In the genomic region with DNA sequence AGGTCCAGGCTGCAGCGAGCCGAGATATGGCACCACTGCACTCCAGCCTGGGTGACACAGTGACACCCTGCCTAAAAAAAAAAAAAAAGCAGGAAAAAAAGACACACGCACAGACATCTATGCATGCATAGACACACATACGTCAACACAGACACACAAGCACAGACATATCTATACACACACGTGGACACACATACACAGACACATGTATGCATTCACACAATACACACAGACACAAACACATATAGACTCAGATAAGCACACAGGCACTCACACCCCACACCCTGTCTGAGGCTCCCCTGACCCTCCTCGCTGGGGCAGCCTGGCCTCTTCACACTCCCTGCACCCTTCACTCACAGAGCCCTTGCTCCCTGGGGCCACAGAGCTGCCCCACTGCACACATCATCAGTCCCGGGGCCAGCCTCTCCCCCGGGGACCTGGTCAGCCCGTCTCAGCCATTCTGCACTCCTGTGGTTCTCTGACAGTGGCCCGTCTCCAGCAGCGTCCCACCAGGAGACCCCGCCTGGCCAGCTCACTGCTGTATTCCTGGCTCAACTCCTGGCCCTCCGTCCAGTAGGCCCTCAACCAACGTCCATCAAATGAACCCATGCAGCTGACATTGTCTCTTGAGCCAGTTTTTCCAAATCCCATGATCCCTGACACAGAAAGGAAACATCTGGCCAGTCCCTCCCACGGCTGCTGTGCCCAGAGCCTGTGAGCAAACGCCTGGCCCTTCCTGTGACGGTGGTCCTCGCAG, we compare ENCODE assay signal across 14 cellular contexts. TPM values are rescaled to one million over a fixed set of nuclear protein-coding genes. Genes with fewer than 3 reads are reported as not detected.
DNase-seq lines count a peak whose midpoint lies in the region; ATAC-seq, FAIRE-seq and TF ChIP-seq lines count a peak whose summit lies in the region.
"Had no signal": no experiment of that assay in that cellular context is flagged by ENCODE, and none has a peak within 500 bp of the region (broad histone marks: within the 10 kb centered on the region; RNA-seq: fewer than 3 reads in every experiment).

No MANE protein-coding gene starts in this region.

- H3K27me3 ChIP-seq in endothelial cell of umbilical vein (ENCODE audit: control insufficient read depth in 2 of 2, insufficient read depth in 2 of 2, low read length in 2 of 2) (peaks cover 14 to 16% of the 10 kb centered on the region in 2 experiments), neural progenitor cell (peaks cover 53% of the 10 kb centered on the region)

- TF ChIP-seq CTCF in VCaP (conservative IDR thresholded peaks at IDR 0.05) (no peak), endothelial cell of umbilical vein (IDR thresholded peaks at IDR 0.05; ENCODE audit: extremely low read depth in 1 of 2, insufficient read depth in 1 of 2, low read depth in 1 of 2, low read length in 2 of 2) (no peak), neural progenitor cell (IDR thresholded peaks at IDR 0.05) (no peak)

- peaks cover 21% of the 10 kb centered on the region for H3F3A ChIP-seq in neural progenitor cell (ENCODE audit: low read depth)

- peak overlapping the region; percentile 17 for H3K4me3 Mint-ChIP-seq in T-helper 1 cell treated with Interleukin-12 subunit alpha and Interleukin-12 subunit beta and Interleukin-4 antibody, amounts not matched to agents 30 μg/mL and 1 μg/mL, for 36 hours
- H3K4me3 Mint-ChIP-seq in neural progenitor cell: peak overlapping the region; percentile 69

- H3K36me3 ChIP-seq in endothelial cell of umbilical vein (ENCODE audit: control insufficient read depth in 2 of 2, extremely low read depth in 1 of 2, insufficient read depth in 2 of 2, low read length in 2 of 2): no peaks in the 10 kb centered on the region
- no peaks in the 10 kb centered on the region for H3K36me3 ChIP-seq in neural progenitor cell
- H3K36me3 ChIP-seq: neutrophil had no signal

- POLR2A ChIA-PET in endothelial cell of umbilical vein (lab: Charles Lee): no interaction called here

- no TSS peak for BruUV-seq in endothelial cell of umbilical vein (replicated peaks; lab: Mats Ljungman, UMichigan)

- no peaks in the 10 kb centered on the region for H3K4me1 ChIP-seq in endothelial cell of umbilical vein (ENCODE audit: control insufficient read depth, extremely low read depth, insufficient read depth, low read length)
- peaks cover 21% of the 10 kb centered on the region for H3K4me1 ChIP-seq in neural progenitor cell

- TF ChIP-seq POLR2A in endothelial cell of umbilical vein (IDR thresholded peaks at IDR 0.05; ENCODE audit: low read depth, low read length): no peak

- H4K20me1 ChIP-seq in endothelial cell of umbilical vein (replicated peaks; ENCODE audit: control insufficient read depth, extremely low read depth, insufficient read depth, low read length) (no peaks in the 10 kb centered on the region), neural progenitor cell (ENCODE audit: low read depth) (no peaks in the 10 kb centered on the region)

- H3K9ac ChIP-seq in endothelial cell of umbilical vein (replicated peaks; ENCODE audit: extremely low read depth, insufficient read depth, low read length): no peak overlapping the region
- H3K9ac ChIP-seq in neural progenitor cell: no peak overlapping the region

- H3K4me2 ChIP-seq in endothelial cell of umbilical vein (ENCODE audit: insufficient read depth, low read length): no peak overlapping the region
- H3K4me2 ChIP-seq in neural progenitor cell: no peak overlapping the region

- H2AFZ ChIP-seq in endothelial cell of umbilical vein (ENCODE audit: low read depth, low read length) (no peak overlapping the region), neural progenitor cell (replicated peaks) (no peak overlapping the region)

- dilution Hi-C loops in endothelial cell of umbilical vein (cut with MboI; ENCODE audit: extremely low pct_ligation_motif_present, low sequenced_read_pairs): no loop called here

- no peaks in the 10 kb centered on the region for H3K9me1 ChIP-seq in endothelial cell of umbilical vein (replicated peaks; ENCODE audit: control insufficient read depth, extremely low read depth, insufficient read depth, low read length)

- peaks cover 12% of the 10 kb centered on the region for H3K4me1 Mint-ChIP-seq in T-helper 1 cell treated with Interleukin-12 subunit alpha and Interleukin-12 subunit beta and Interleukin-4 antibody, amounts not matched to agents 30 μg/mL and 1 μg/mL, for 36 hours (ENCODE audit: low read depth)
- H3K4me1 Mint-ChIP-seq in neural progenitor cell: peaks cover 14% of the 10 kb centered on the region

- no peak for FAIRE-seq in endothelial cell of umbilical vein (lab: Jason Lieb, UNC)
- FAIRE-seq: RCC 7860 had no signal

- H3K27ac Mint-ChIP-seq in T-helper 1 cell treated with Interleukin-12 subunit alpha and Interleukin-12 subunit beta and Interleukin-4 antibody, amounts not matched to agents 30 μg/mL and 1 μg/mL, for 36 hours: no peak overlapping the region
- H3K27ac Mint-ChIP-seq in neural progenitor cell: peak overlapping the region; percentile 90

- CTCF ChIA-PET in endothelial cell of umbilical vein (lab: Charles Lee): interaction anchor here (0.5 to 4.2 kb wide), 25 partner anchors 9 to 136 kb away, joined by 3 to 108 read pairs (median 5); a partner anchor contains a TSS

- H3K9me3 ChIP-seq in endothelial cell of umbilical vein (replicated peaks; ENCODE audit: control insufficient read depth, insufficient read depth, low read length): no peaks in the 10 kb centered on the region
- H3K9me3 ChIP-seq in neural progenitor cell (ENCODE audit: low read depth): no peaks in the 10 kb centered on the region
- H3K9me3 ChIP-seq: neutrophil had no signal

- no peaks in the 10 kb centered on the region for H3K9me3 Mint-ChIP-seq in T-helper 1 cell treated with Interleukin-12 subunit alpha and Interleukin-12 subunit beta and Interleukin-4 antibody, amounts not matched to agents 30 μg/mL and 1 μg/mL, for 36 hours
- H3K9me3 Mint-ChIP-seq in neural progenitor cell: no peaks in the 10 kb centered on the region

- peaks cover 2% of the 10 kb centered on the region for H3K36me3 Mint-ChIP-seq in T-helper 1 cell treated with Interleukin-12 subunit alpha and Interleukin-12 subunit beta and Interleukin-4 antibody, amounts not matched to agents 30 μg/mL and 1 μg/mL, for 36 hours (ENCODE audit: low read depth)
- H3K36me3 Mint-ChIP-seq in neural progenitor cell: no peaks in the 10 kb centered on the region

- H3K4me3 ChIP-seq in endothelial cell of umbilical vein (replicated peaks in 1 of 3; ENCODE audit: insufficient read depth in 1 of 3, low read depth in 1 of 3, low read length in 3 of 3): no peak overlapping the region
- H3K4me3 ChIP-seq in neural progenitor cell: no peak overlapping the region

- intact Hi-C loops in endothelial cell of umbilical vein (cut with micrococcal nuclease): loop anchor here (1.0 kb wide), 2 partner anchors 85 to 101 kb away; no protein-coding TSS in a partner anchor

- DNase-seq in T-helper 1 cell (no peak), endothelial cell of umbilical vein (ENCODE audit: low read depth, low spot score) (peak; percentile 11), neural progenitor cell (ENCODE audit: low spot score) (no peak), NCI-H345 (lab: John Stamatoyannopoulos, UW) (no peak)
- DNase-seq: NCI-H1436 treated with DMSO at 0.1 percent for 48 hours, NCI-H524 treated with DMSO at 0.1 percent for 48 hours had no signal

- peaks cover 42% of the 10 kb centered on the region for H3K27me3 Mint-ChIP-seq in T-helper 1 cell treated with Interleukin-12 subunit alpha and Interleukin-12 subunit beta and Interleukin-4 antibody, amounts not matched to agents 30 μg/mL and 1 μg/mL, for 36 hours (ENCODE audit: low read depth)
- peaks cover 34% of the 10 kb centered on the region for H3K27me3 Mint-ChIP-seq in neural progenitor cell (ENCODE audit: insufficient read depth, low read depth)

- H3K79me2 ChIP-seq in endothelial cell of umbilical vein (ENCODE audit: control insufficient read depth, insufficient read depth, low read length) (no peaks in the 10 kb centered on the region), neural progenitor cell (ENCODE audit: low read depth) (peaks cover 2% of the 10 kb centered on the region)

- ATAC-seq in HG02970 (IDR thresholded peaks at IDR 0.05; ENCODE audit: low FRiP score, unreplicated experiment) (no peak), HG03457 (IDR thresholded peaks at IDR 0.05; ENCODE audit: unreplicated experiment) (no peak)

- H3K27ac ChIP-seq in VCaP (peak overlapping the region; percentile 59; the same call in 1 of the 2 replicates), endothelial cell of umbilical vein (ENCODE audit: insufficient read depth, low read depth, low read length) (no peak overlapping the region), neural progenitor cell (no peak overlapping the region)
- H3K27ac ChIP-seq: 22Rv1, neutrophil had no signal

RNA-seq across cellular contexts. Expression of a gene that starts 4.6 kb away (rescaled TPM):
- total RNA-seq in endothelial cell of umbilical vein: 0.44 and 1.7 TPM in 2 replicates
- polyA plus RNA-seq in endothelial cell of umbilical vein: 0.11 and 0.22 TPM in 2 replicates
- 0.14 and 0.25 TPM in 2 replicates for polyA plus RNA-seq in endothelial cell of umbilical vein (2011; cell fraction: cytosol; rRNA removed)
- polyA plus RNA-seq in endothelial cell of umbilical vein (2011; cell fraction: nucleus; rRNA removed): 0.38 and 0.76 TPM in 2 replicates
- 0.15 and 0.53 TPM in 2 replicates for polyA plus RNA-seq in endothelial cell of umbilical vein (2012)
- polyA minus RNA-seq in endothelial cell of umbilical vein: 0.57 TPM in 1 of 2 replicates, not detected in the other
- polyA minus RNA-seq in endothelial cell of umbilical vein (2011; cell fraction: cytosol; rRNA and poly(A)+ RNA removed): 5.8 TPM
- polyA minus RNA-seq in endothelial cell of umbilical vein (2011; cell fraction: nucleus; rRNA and poly(A)+ RNA removed): not detected in 2 replicates
- 33.4 and 47.2 TPM in 2 replicates for total RNA-seq in neural progenitor cell (ENCODE audit: low replicate concordance)

RNA-seq across cellular contexts. Expression of a gene that starts 26.5 kb away (rescaled TPM):
- not detected in 2 replicates for total RNA-seq in endothelial cell of umbilical vein
- not detected in 2 replicates for polyA plus RNA-seq in endothelial cell of umbilical vein
- polyA plus RNA-seq in endothelial cell of umbilical vein (2011; cell fraction: cytosol; rRNA removed): not detected in 2 replicates
- polyA plus RNA-seq in endothelial cell of umbilical vein (2011; cell fraction: nucleus; rRNA removed): not detected in 2 replicates
- polyA plus RNA-seq in endothelial cell of umbilical vein (2012): not detected in 2 replicates
- not detected in 2 replicates for polyA minus RNA-seq in endothelial cell of umbilical vein
- not detected for polyA minus RNA-seq in endothelial cell of umbilical vein (2011; cell fraction: cytosol; rRNA and poly(A)+ RNA removed)
- not detected in 2 replicates for polyA minus RNA-seq in endothelial cell of umbilical vein (2011; cell fraction: nucleus; rRNA and poly(A)+ RNA removed)
- 0.31 and 0.45 TPM in 2 replicates for total RNA-seq in neural progenitor cell (ENCODE audit: low replicate concordance)
- total RNA-seq: smooth muscle cell had no signal
- polyA plus RNA-seq: smooth muscle cell had no signal

RNA-seq across cellular contexts. Expression of a gene that starts 42.1 kb away (rescaled TPM):
- not detected in 2 replicates for total RNA-seq in endothelial cell of umbilical vein
- not detected in 2 replicates for polyA plus RNA-seq in endothelial cell of umbilical vein
- not detected in 2 replicates for polyA plus RNA-seq in endothelial cell of umbilical vein (2011; cell fraction: cytosol; rRNA removed)
- polyA plus RNA-seq in endothelial cell of umbilical vein (2011; cell fraction: nucleus; rRNA removed): not detected in 2 replicates
- polyA plus RNA-seq in endothelial cell of umbilical vein (2012): not detected in 2 replicates
- not detected in 2 replicates for polyA minus RNA-seq in endothelial cell of umbilical vein
- polyA minus RNA-seq in endothelial cell of umbilical vein (2011; cell fraction: cytosol; rRNA and poly(A)+ RNA removed): not detected
- not detected in 2 replicates for polyA minus RNA-seq in endothelial cell of umbilical vein (2011; cell fraction: nucleus; rRNA and poly(A)+ RNA removed)
- total RNA-seq in neural progenitor cell (ENCODE audit: low replicate concordance): 0.19 TPM in 1 of 2 replicates, not detected in the other
- total RNA-seq: smooth muscle cell had no signal
- polyA plus RNA-seq: smooth muscle cell had no signal

Comparison
In these comparisons a context has a peak if more than half of its experiments do, and no peak if none do; other contexts are left out.
1. RNA of a gene that starts 4.6 kb away (total RNA-seq): 33.4 to 47.2 TPM in neural progenitor cell; 0.44 to 1.7 TPM in endothelial cell of umbilical vein; every median in the first group is over 10 times any median in the second.